20 cellular contexts compared by ENCODE assay signal in genomic region chr2:142875010-142875409, GRCh38. TPM values are rescaled to one million over a fixed set of nuclear protein-coding genes. Genes with fewer than 3 reads are reported as not detected.
DNase-seq lines count a peak whose midpoint lies in the region; ATAC-seq, FAIRE-seq and TF ChIP-seq lines count a peak whose summit lies in the region.
"Had no signal": no experiment of that assay in that cellular context is flagged by ENCODE, and none has a peak within 500 bp of the region (broad histone marks: within the 10 kb centered on the region; RNA-seq: fewer than 3 reads in every experiment).

No MANE protein-coding gene starts in this region.

- H3K27ac Mint-ChIP-seq in dendritic cell treated with granulocyte-macrophage colony-stimulating factor and Interleukin-4, amounts not matched to agents 40 ng/mL and 50 ng/mL, for 4 days: peak overlapping the region; percentile 94
- peak overlapping the region; percentile 91 for H3K27ac Mint-ChIP-seq in memory B cell
- H3K27ac Mint-ChIP-seq: activated naive CD8-positive, alpha-beta T cell; stimulated activated effector memory CD8-positive, alpha-beta T cell treated with anti-CD3 and anti-CD28 coated beads, Interleukin-12 subunit alpha, Interleukin-12 subunit beta, amount 100 ng/mL, for 72 hours; WTC11 had no signal

- peak overlapping the region; percentile 94 for H3K4me2 ChIP-seq in A549

- H3K9me3 Mint-ChIP-seq in dendritic cell treated with granulocyte-macrophage colony-stimulating factor and Interleukin-4, amounts not matched to agents 40 ng/mL and 50 ng/mL, for 4 days: no peaks in the 10 kb centered on the region
- no peaks in the 10 kb centered on the region for H3K9me3 Mint-ChIP-seq in memory B cell
- H3K9me3 Mint-ChIP-seq: stimulated activated effector memory CD8-positive, alpha-beta T cell treated with anti-CD3 and anti-CD28 coated beads, Interleukin-12 subunit alpha, Interleukin-12 subunit beta, amount 100 ng/mL, for 72 hours; WTC11 had no signal

- ATAC-seq in A549 (no peak), memory B cell (ENCODE audit: low read depth) (no peak), HG03025 (IDR thresholded peaks at IDR 0.05; ENCODE audit: low FRiP score, unreplicated experiment) (no peak), HG02759 (IDR thresholded peaks at IDR 0.05; ENCODE audit: unreplicated experiment) (no peak)
- ATAC-seq: HCT116, WTC11 had no signal

- H3K4me3 Mint-ChIP-seq in dendritic cell treated with granulocyte-macrophage colony-stimulating factor and Interleukin-4, amounts not matched to agents 40 ng/mL and 50 ng/mL, for 4 days: no peak overlapping the region
- H3K4me3 Mint-ChIP-seq in memory B cell: no peak overlapping the region
- H3K4me3 Mint-ChIP-seq: activated naive CD8-positive, alpha-beta T cell; stimulated activated effector memory CD8-positive, alpha-beta T cell treated with anti-CD3 and anti-CD28 coated beads, Interleukin-12 subunit alpha, Interleukin-12 subunit beta, amount 100 ng/mL, for 72 hours; WTC11 had no signal

- TF ChIP-seq POLR2A in A549 (IDR thresholded peaks at IDR 0.05; ENCODE audit: low read length): no peak

- H3K4me3 ChIP-seq in A549: no peak overlapping the region
- H3K4me3 ChIP-seq: MG63 had no signal

- no peaks in the 10 kb centered on the region for H3K27me3 Mint-ChIP-seq in dendritic cell treated with granulocyte-macrophage colony-stimulating factor and Interleukin-4, amounts not matched to agents 40 ng/mL and 50 ng/mL, for 4 days
- H3K27me3 Mint-ChIP-seq in memory B cell: no peaks in the 10 kb centered on the region
- H3K27me3 Mint-ChIP-seq: naive B cell had no signal

- DNase-seq in A549 (ENCODE audit: low read depth in 1 of 2, low spot score in 1 of 2): peak in 1 of 2 experiments; percentile 54
- DNase-seq in SK-MEL-5 (ENCODE audit: low read depth, low spot score): peak; percentile 36
- DNase-seq in memory B cell (ENCODE audit: low spot score in 2 of 2): no peak
- DNase-seq in dedifferentiated amniotic fluid mesenchymal stem cell (ENCODE audit: extremely low spot score): no peak
- no peak for DNase-seq in NCI-H1105 treated with DMSO at 0.1 percent for 48 hours (lab: John Stamatoyannopoulos, UW)
- DNase-seq: 8988T; effector CD4-positive, alpha-beta T cell; naive B cell; NCI-H226; NK-92 treated with Interleukin-12 subunit alpha and Interleukin-12 subunit beta, amount 100 ng/mL, for 24 hours; posterior cingulate gyrus; T-helper 1 cell had no signal

- POLR2A ChIA-PET in A549 (lab: Yijun Ruan, JAX): interaction anchor here (0.8 to 1.7 kb wide), 4 partner anchors 9 to 124 kb away, joined by 3 to 11 read pairs (median 4); no protein-coding TSS in a partner anchor

- TF ChIP-seq CTCF in A549 (IDR thresholded peaks at IDR 0.05): no peak

- peak overlapping the region; percentile 98 to 99 for H3K27ac ChIP-seq in A549

- 18% methylated on average over 6 of the region's 6 CpGs for whole genome bisulfite sequencing in A549 (ENCODE audit: missing lambda C conversion rate)

- H3K4me1 Mint-ChIP-seq in dendritic cell treated with granulocyte-macrophage colony-stimulating factor and Interleukin-4, amounts not matched to agents 40 ng/mL and 50 ng/mL, for 4 days (ENCODE audit: low read depth): peaks cover 52% of the 10 kb centered on the region
- H3K4me1 Mint-ChIP-seq in memory B cell: peaks cover 37% of the 10 kb centered on the region
- H3K4me1 Mint-ChIP-seq: stimulated activated effector memory CD8-positive, alpha-beta T cell treated with anti-CD3 and anti-CD28 coated beads, Interleukin-12 subunit alpha, Interleukin-12 subunit beta, amount 100 ng/mL, for 72 hours had no signal

- H3K4me1 ChIP-seq in A549: peaks cover 65% of the 10 kb centered on the region

- peaks cover 7% of the 10 kb centered on the region for H3K36me3 Mint-ChIP-seq in dendritic cell treated with granulocyte-macrophage colony-stimulating factor and Interleukin-4, amounts not matched to agents 40 ng/mL and 50 ng/mL, for 4 days (ENCODE audit: low read depth)
- H3K36me3 Mint-ChIP-seq in memory B cell: no peaks in the 10 kb centered on the region
- H3K36me3 Mint-ChIP-seq: activated naive CD8-positive, alpha-beta T cell; naive B cell; stimulated activated effector memory CD8-positive, alpha-beta T cell treated with anti-CD3 and anti-CD28 coated beads, Interleukin-12 subunit alpha, Interleukin-12 subunit beta, amount 100 ng/mL, for 72 hours; WTC11 had no signal

- in situ Hi-C loops in SK-MEL-5 (cut with HindIII; ENCODE audit: low pct_unique_long_range_greater_than_20kb, low sequenced_read_pairs): no loop called here

- TF ChIP-seq RAD21 in A549 (conservative IDR thresholded peaks at IDR 0.05 in 1 of 2, IDR thresholded peaks at IDR 0.05 in 1 of 2): no peak

- no peak for TF ChIP-seq EP300 in A549 (IDR thresholded peaks at IDR 0.05)

- FAIRE-seq in A549 (lab: Jason Lieb, UNC): no peak

- no peaks in the 10 kb centered on the region for H3K9me3 ChIP-seq in A549
- H3K9me3 ChIP-seq: MG63 had no signal

- CTCF ChIA-PET in A549 (lab: Yijun Ruan, JAX): interaction anchor here (1.4 to 2.4 kb wide), 3 partner anchors 8 to 195 kb away, joined by 7 to 12 read pairs (median 7); no protein-coding TSS in a partner anchor

- intact Hi-C loops in dendritic cell treated with granulocyte-macrophage colony-stimulating factor and Interleukin-4, amounts not matched to agents 40 ng/mL and 50 ng/mL, for 4 days (cut with micrococcal nuclease): no loop called here

TF ChIP-seq in A549, 52 proteins besides CTCF, POLR2A, EP300 and RAD21:
- TF ChIP-seq HOXA7 (CRISPR knock-in tag; IDR thresholded peaks at IDR 0.05) (peak; percentile 94; the same call in 1 of the 2 replicates), TP53 (CRISPR knock-in tag; IDR thresholded peaks at IDR 0.05) (no peak), FOSL2 (IDR thresholded peaks at IDR 0.05) (no peak), FOSL2 (CRISPR knock-in tag; IDR thresholded peaks at IDR 0.05) (peak; percentile 18), ESRRA (IDR thresholded peaks at IDR 0.05; ENCODE audit: borderline replicate concordance, low read length) (no peak), RARB (CRISPR knock-in tag; IDR thresholded peaks at IDR 0.05) (peak; percentile 69; the same call in 1 of the 2 replicates), FOSB (CRISPR knock-in tag; IDR thresholded peaks at IDR 0.05) (peak; percentile 75; the same call in 1 of the 2 replicates), ZSCAN20 (CRISPR knock-in tag; IDR thresholded peaks at IDR 0.05) (no peak), TFCP2L1 (CRISPR knock-in tag; IDR thresholded peaks at IDR 0.05) (peak; percentile 89), HOXB5 (CRISPR knock-in tag; IDR thresholded peaks at IDR 0.05) (peak; percentile 70), FOXS1 (CRISPR knock-in tag; IDR thresholded peaks at IDR 0.05) (0 out of 2 replicates have a peak, but pooled peaks have one; percentile 2)
- TF ChIP-seq, protein P1, sequence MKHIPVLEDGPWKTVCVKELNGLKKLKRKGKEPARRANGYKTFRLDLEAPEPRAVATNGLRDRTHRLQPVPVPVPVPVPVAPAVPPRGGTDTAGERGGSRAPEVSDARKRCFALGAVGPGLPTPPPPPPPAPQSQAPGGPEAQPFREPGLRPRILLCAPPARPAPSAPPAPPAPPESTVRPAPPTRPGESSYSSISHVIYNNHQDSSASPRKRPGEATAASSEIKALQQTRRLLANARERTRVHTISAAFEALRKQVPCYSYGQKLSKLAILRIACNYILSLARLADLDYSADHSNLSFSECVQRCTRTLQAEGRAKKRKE (CRISPR knock-in tag; IDR thresholded peaks at IDR 0.05; ENCODE audit: low read depth): peak; percentile 31

RNA-seq across cellular contexts. Expression of gene KYNU, which starts 2.5 kb away (rescaled TPM):
- polyA plus RNA-seq in A549 (2011; rRNA removed) (310 and 324 TPM in 2 replicates), A549 (2017; fragmentation: RNase III; extraction: RNeasy Plus Mini Kit Qiagen cat#74134 plus additional on column Dnase treatment) (242 to 304 TPM (median 302 TPM) in 3 replicates)
- polyA plus RNA-seq in A549 (2012; cell fraction: cytosol; rRNA removed): 61.8 and 66.4 TPM in 2 replicates
- 27.2 and 41.7 TPM in 2 replicates for polyA plus RNA-seq in A549 (2012; cell fraction: nucleus; rRNA removed)
- polyA minus RNA-seq in A549 (2011; rRNA and poly(A)+ RNA removed): 117 and 131 TPM in 2 replicates
- 142 and 165 TPM in 2 replicates for total RNA-seq in SK-MEL-5 (2014; rRNA removed; shearing (Covaris generic))
- 53.6 and 54.2 TPM in 2 replicates for polyA plus RNA-seq in SK-MEL-5 (2015; cell fraction: cytosol; rRNA removed)
- polyA plus RNA-seq in SK-MEL-5 (2015; cell fraction: nucleus; rRNA removed): 53.9 and 63.5 TPM in 2 replicates
